ENCODE assay signal across 22 cellular contexts in the genomic region with DNA sequence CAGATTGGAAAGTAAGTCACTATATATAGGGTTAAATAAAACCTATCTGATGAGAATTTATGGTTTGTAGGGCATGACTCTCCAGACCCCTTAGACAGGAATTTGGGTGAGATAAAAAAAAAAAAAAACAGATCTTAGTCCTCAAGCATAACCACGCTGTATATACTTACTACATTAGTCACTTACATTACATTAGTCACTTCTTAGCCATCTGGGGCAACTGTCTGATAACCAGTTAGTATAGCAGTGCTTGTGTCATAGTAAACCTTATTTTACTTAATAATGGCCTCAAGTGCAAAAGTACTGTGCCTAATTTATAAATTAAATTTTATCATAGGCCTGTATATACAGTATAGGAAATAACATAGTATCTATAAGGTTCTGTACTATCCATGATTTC.
DNase-seq lines count a peak whose midpoint lies in the region; ATAC-seq and TF ChIP-seq lines count a peak whose summit lies in the region.
"Had no signal": no experiment of that assay in that cellular context is flagged by ENCODE, and none has a peak within 500 bp of the region (broad histone marks: within the 10 kb centered on the region; RNA-seq: fewer than 3 reads in every experiment).

No MANE protein-coding gene starts in this region.

- CTCF ChIA-PET in AG04450 (lab: Charles Lee) = no interaction called here

- in situ Hi-C loops in astrocyte of the spinal cord (cut with HindIII; ENCODE audit: low sequenced_read_pairs) = no loop called here

- no peaks in the 10 kb centered on the region for H3K27me3 ChIP-seq in AG04450 (ENCODE audit: control insufficient read depth, insufficient read depth, low read length)
- H3K27me3 ChIP-seq: neutrophil, tibial nerve had no signal

- H3K27ac ChIP-seq in AG04450 (ENCODE audit: low read depth, low read length) = no peak overlapping the region
- H3K27ac ChIP-seq: left ventricle myocardium inferior, neutrophil, tibial nerve had no signal

- H3K4me3 ChIP-seq in AG04450 (ENCODE audit: low read depth, low read length) = no peak overlapping the region
- H3K4me3 ChIP-seq in astrocyte of the spinal cord (ENCODE audit: low read depth, low read length) = no peak overlapping the region
- H3K4me3 ChIP-seq: left ventricle myocardium inferior, tibial nerve had no signal

- POLR2A ChIA-PET in AG04450 (lab: Yijun Ruan, JAX) = no interaction called here

- no peaks in the 10 kb centered on the region for H3K9me3 ChIP-seq in AG04450 (ENCODE audit: control insufficient read depth, insufficient read depth, low read length)
- H3K9me3 ChIP-seq: left ventricle myocardium inferior, neutrophil, tibial nerve had no signal

- TF ChIP-seq CTCF in AG04450 (IDR thresholded peaks at IDR 0.05; ENCODE audit: low read depth, low read length) = no peak
- no peak for TF ChIP-seq CTCF in astrocyte of the spinal cord (IDR thresholded peaks at IDR 0.05; ENCODE audit: low read depth, low read length)

- peak; percentile 1 for DNase-seq in AG04450 (ENCODE audit: low read depth, low spot score)
- DNase-seq in HS-5 (ENCODE audit: low read depth) = peak; percentile 34
- DNase-seq in astrocyte of the spinal cord (ENCODE audit: low read depth, low spot score) = peak; percentile 19
- peak; percentile 27 for DNase-seq in glomerular visceral epithelial cell (ENCODE audit: extremely low spot score)
- DNase-seq in activated naive CD4-positive, alpha-beta T cell treated with anti-CD3 and anti-CD28 coated beads, Interleukin-2, amount 50 U/mL, for 16 hours = no peak
- DNase-seq in NCI-H1417 (lab: John Stamatoyannopoulos, UW) = no peak
- DNase-seq in NCI-H1048 (lab: John Stamatoyannopoulos, UW) = no peak
- DNase-seq: CD4-positive, alpha-beta memory T cell; DMS79 treated with DMSO at 0.1 percent for 48 hours; effector CD8-positive, alpha-beta T cell; H7; Kasumi-1; left ventricle myocardium inferior; NCI-H1436; NCI-H2171; stimulated activated CD4-positive, alpha-beta T cell treated with anti-CD3 and anti-CD28 coated beads, Interleukin-15, amount 100 ng/mL, for 24 hours; stimulated activated naive B cell treated with anti-CD40 and anti-IgM and Interleukin-4, amounts not matched to agents 10 μg/mL and 1 μg/mL and 100 μg/mL, for 72 hours had no signal

- ATAC-seq in GM18520 (IDR thresholded peaks at IDR 0.05; ENCODE audit: unreplicated experiment) = no peak
- ATAC-seq: activated CD4-positive, CD25-positive, alpha-beta regulatory T cell treated with anti-CD3 and anti-CD28 coated beads, Interleukin-2, amount 50 U/mL, for 24 hours; activated T-helper 17 cell treated with anti-CD3 and anti-CD28 coated beads, Interleukin-2, amount 50 U/mL, for 72 hours; stimulated activated naive B cell treated with anti-CD40 and anti-IgM and Interleukin-4, amounts not matched to agents 10 μg/mL and 1 μg/mL and 100 μg/mL, for 72 hours had no signal

Comparison
In these comparisons a context has a peak if more than half of its experiments do, and no peak if none do; other contexts are left out.
1. DNase-seq: peak in AG04450 (single experiment), HS-5 (single experiment), astrocyte of the spinal cord (single experiment) and glomerular visceral epithelial cell (single experiment); none in activated naive CD4-positive, alpha-beta T cell treated with anti-CD3 and anti-CD28 coated beads, Interleukin-2, amount 50 U/mL, for 16 hours (single experiment), NCI-H1417 (0 of 3) and NCI-H1048 (single experiment).